ENCODE assay signal across 14 cellular contexts in genomic region chr17:17853811-17854527, GRCh38. TPM values are rescaled to one million over a fixed set of nuclear protein-coding genes. Genes with fewer than 3 reads are reported as not detected.
A peak's percentile ranks its signal among the peaks of the same experiment; 100 is the strongest.
DNase-seq lines count a peak whose midpoint lies in the region; ATAC-seq and TF ChIP-seq lines count a peak whose summit lies in the region.
"Had no signal": no experiment of that assay in that cellular context is flagged by ENCODE, and none has a peak within 500 bp of the region (broad histone marks: within the 10 kb centered on the region; RNA-seq: fewer than 3 reads in every experiment).

No MANE protein-coding gene starts in this region.

- POLR2A ChIA-PET in activated CD4-positive, alpha-beta memory T cell treated with anti-CD3 and anti-CD28 coated beads, Interleukin-2, amount 10 ng/mL, durations not matched to agents 7 days and 5 days (lab: Charles Lee): interaction anchor here (0.9 to 7.8 kb wide), 10 partner anchors 8 to 172 kb away, joined by 3 to 170 read pairs (median 6); partner anchors contain the start of gene SREBF1

- H3K27me3 ChIP-seq in foreskin keratinocyte: no peaks in the 10 kb centered on the region
- no peaks in the 10 kb centered on the region for H3K27me3 ChIP-seq in Karpas-422 (ENCODE audit: low read length)
- H3K27me3 ChIP-seq: BLaER1, neural progenitor cell had no signal

- peaks cover 9% of the 10 kb centered on the region for H3K36me3 Mint-ChIP-seq in activated CD4-positive, alpha-beta memory T cell treated with anti-CD3 and anti-CD28 coated beads, Interleukin-2, amount 10 ng/mL, durations not matched to agents 7 days and 5 days (ENCODE audit: low read depth)
- no peaks in the 10 kb centered on the region for H3K36me3 Mint-ChIP-seq in progenitor cell of endocrine pancreas (ENCODE audit: insufficient read depth)
- H3K36me3 Mint-ChIP-seq: neural progenitor cell had no signal

- H3K9ac ChIP-seq in Karpas-422 (ENCODE audit: low read length): no peak overlapping the region
- H3K9ac ChIP-seq: neural progenitor cell had no signal

- H2AFZ ChIP-seq in Karpas-422 (ENCODE audit: low read length): no peak overlapping the region
- H2AFZ ChIP-seq: neural progenitor cell had no signal

- CTCF ChIA-PET in activated CD4-positive, alpha-beta memory T cell treated with anti-CD3 and anti-CD28 coated beads, Interleukin-2, amount 10 ng/mL, durations not matched to agents 7 days and 5 days (lab: Charles Lee): interaction anchor here (1.5 to 10.8 kb wide), 3 partner anchors 18 to 41 kb away, joined by 3 to 89 read pairs (median 23); partner anchors contain the start of gene SREBF1

- H3K4me3 ChIP-seq in Karpas-422 (ENCODE audit: low read length): no peak overlapping the region
- H3K4me3 ChIP-seq: BLaER1, K562, neural progenitor cell had no signal

- peak; percentile 57 to 64 for DNase-seq in stimulated activated CD4-positive, alpha-beta T cell treated with anti-CD3 and anti-CD28 coated beads, Interleukin-2, amount 100 ng/mL, for 24 hours
- no peak for DNase-seq in stimulated activated CD4-positive, alpha-beta T cell treated with anti-CD3 and anti-CD28 coated beads, Interleukin-2, amount 100 ng/mL, for 48 hours
- peak; percentile 64 for DNase-seq in activated CD4-positive, alpha-beta memory T cell treated with anti-CD3 and anti-CD28 coated beads, Interleukin-2, amount 10 ng/mL, durations not matched to agents 7 days and 5 days
- DNase-seq in foreskin keratinocyte (peak in 1 of 2 donors; percentile 72), Karpas-422 (no peak), progenitor cell of endocrine pancreas (ENCODE audit: low spot score, unreplicated experiment) (no peak)
- DNase-seq: NCI-H187, NCI-H774 had no signal

- H3K36me3 ChIP-seq in Karpas-422 (ENCODE audit: insufficient read depth, low read length): no peaks in the 10 kb centered on the region
- H3K36me3 ChIP-seq: BLaER1, neural progenitor cell had no signal

- no peaks in the 10 kb centered on the region for H3K27me3 Mint-ChIP-seq in activated CD4-positive, alpha-beta memory T cell treated with anti-CD3 and anti-CD28 coated beads, Interleukin-2, amount 10 ng/mL, durations not matched to agents 7 days and 5 days
- H3K27me3 Mint-ChIP-seq in progenitor cell of endocrine pancreas: no peaks in the 10 kb centered on the region

- H3K4me2 ChIP-seq in Karpas-422 (ENCODE audit: low read depth, low read length, poor library complexity, severe bottlenecking): no peak overlapping the region
- H3K4me2 ChIP-seq: neural progenitor cell had no signal

- ATAC-seq in foreskin keratinocyte: peak; percentile 54
- no peak for ATAC-seq in GM18907 (IDR thresholded peaks at IDR 0.05; ENCODE audit: unreplicated experiment)
- ATAC-seq in HG03520 (IDR thresholded peaks at IDR 0.05; ENCODE audit: unreplicated experiment): no peak
- ATAC-seq: K562, SK-N-SH treated with all-trans-retinoic acid at 6 μM for 48 hours had no signal

- no peaks in the 10 kb centered on the region for H3K79me2 ChIP-seq in Karpas-422 (ENCODE audit: low read length)

- no peaks in the 10 kb centered on the region for H4K20me1 ChIP-seq in Karpas-422 (ENCODE audit: insufficient read depth, low read depth, low read length)
- H4K20me1 ChIP-seq: BLaER1 had no signal

- H3K4me1 Mint-ChIP-seq in activated CD4-positive, alpha-beta memory T cell treated with anti-CD3 and anti-CD28 coated beads, Interleukin-2, amount 10 ng/mL, durations not matched to agents 7 days and 5 days: peaks cover 73% of the 10 kb centered on the region
- H3K4me1 Mint-ChIP-seq in progenitor cell of endocrine pancreas (ENCODE audit: low read depth): peaks cover 3% of the 10 kb centered on the region

- peak overlapping the region; percentile 90 for H3K27ac Mint-ChIP-seq in activated CD4-positive, alpha-beta memory T cell treated with anti-CD3 and anti-CD28 coated beads, Interleukin-2, amount 10 ng/mL, durations not matched to agents 7 days and 5 days
- no peak overlapping the region for H3K27ac Mint-ChIP-seq in progenitor cell of endocrine pancreas

- peaks cover 12% of the 10 kb centered on the region for H3K4me1 ChIP-seq in foreskin keratinocyte
- peaks cover 16% of the 10 kb centered on the region for H3K4me1 ChIP-seq in Karpas-422 (ENCODE audit: low read length)

- TF ChIP-seq CTCF in foreskin keratinocyte (conservative IDR thresholded peaks at IDR 0.05) (no peak), progenitor cell of endocrine pancreas (IDR thresholded peaks at IDR 0.05; ENCODE audit: unreplicated experiment) (no peak)

- H3K9me2 ChIP-seq in Karpas-422 (replicated peaks; ENCODE audit: insufficient read depth, low read length): no peaks in the 10 kb centered on the region

- H3K27ac ChIP-seq in foreskin keratinocyte (peak overlapping the region; percentile 65), Karpas-422 (ENCODE audit: low read length) (no peak overlapping the region)
- H3K27ac ChIP-seq: BLaER1, neural progenitor cell had no signal

- H3K9me3 Mint-ChIP-seq in activated CD4-positive, alpha-beta memory T cell treated with anti-CD3 and anti-CD28 coated beads, Interleukin-2, amount 10 ng/mL, durations not matched to agents 7 days and 5 days: no peaks in the 10 kb centered on the region
- no peaks in the 10 kb centered on the region for H3K9me3 Mint-ChIP-seq in progenitor cell of endocrine pancreas (ENCODE audit: low read depth)
- H3K9me3 Mint-ChIP-seq: neural progenitor cell had no signal

- H3K4me3 Mint-ChIP-seq in activated CD4-positive, alpha-beta memory T cell treated with anti-CD3 and anti-CD28 coated beads, Interleukin-2, amount 10 ng/mL, durations not matched to agents 7 days and 5 days: no peak overlapping the region
- H3K4me3 Mint-ChIP-seq in progenitor cell of endocrine pancreas (ENCODE audit: low read depth): no peak overlapping the region
- H3K4me3 Mint-ChIP-seq: neural progenitor cell had no signal

- H3K9me3 ChIP-seq in Karpas-422 (ENCODE audit: low read length): no peaks in the 10 kb centered on the region
- H3K9me3 ChIP-seq: BLaER1 had no signal

RNA-seq across cellular contexts. Expression of gene SREBF1, which starts 17.2 kb away (rescaled TPM):
- total RNA-seq in activated CD4-positive, alpha-beta memory T cell treated with anti-CD3 and anti-CD28 coated beads, Interleukin-2, amount 10 ng/mL, durations not matched to agents 7 days and 5 days: 100 to 1,000 TPM; 177 to 186 TPM
- total RNA-seq in foreskin keratinocyte: 113 and 118 TPM in 2 replicates
- polyA plus RNA-seq in foreskin keratinocyte: 67.3 and 72.1 TPM in 2 replicates
- total RNA-seq in Karpas-422 (2014; rRNA removed; shearing (Covaris generic); ENCODE audit: low replicate concordance): 52.0 and 103 TPM in 2 replicates
- 85.0 and 98.9 TPM in 2 replicates for total RNA-seq in progenitor cell of endocrine pancreas

Comparison
In these comparisons a context has a peak if more than half of its experiments do, and no peak if none do; other contexts are left out.
1. DNase-seq: peak in stimulated activated CD4-positive, alpha-beta T cell treated with anti-CD3 and anti-CD28 coated beads, Interleukin-2, amount 100 ng/mL, for 24 hours (2 of 2) and activated CD4-positive, alpha-beta memory T cell treated with anti-CD3 and anti-CD28 coated beads, Interleukin-2, amount 10 ng/mL, durations not matched to agents 7 days and 5 days (single experiment); none in stimulated activated CD4-positive, alpha-beta T cell treated with anti-CD3 and anti-CD28 coated beads, Interleukin-2, amount 100 ng/mL, for 48 hours (0 of 2), Karpas-422 (single experiment) and progenitor cell of endocrine pancreas (single experiment).